ENCODE assay signal across 21 cellular contexts in genomic region chr4:9165990-9166389, GRCh38. TPM values are rescaled to one million over a fixed set of nuclear protein-coding genes. Genes with fewer than 3 reads are reported as not detected.
"Had no signal": no experiment of that assay in that cellular context is flagged by ENCODE, and none has a peak within 500 bp of the region (broad histone marks: within the 10 kb centered on the region; RNA-seq: fewer than 3 reads in every experiment).

No MANE protein-coding gene starts in this region.

RNA-seq across cellular contexts. Expression of gene FAM90A26, which starts 4.2 kb away (rescaled TPM):
- total RNA-seq: activated B cell treated with CpG ODN at 0.5 μM for 24 hours; activated naive CD8-positive, alpha-beta T cell treated with anti-CD3 and anti-CD28 coated beads for 36 hours; activated T-cell treated with anti-CD3 and anti-CD28 coated beads, Interleukin-2, amount 50 U/mL, for 72 hours; adrenal gland; aorta; cardiac muscle cell; colonic mucosa; dermis microvascular lymphatic vessel endothelial cell; foreskin keratinocyte; heart left ventricle; left ventricle myocardium inferior; lung microvascular endothelial cell; naive thymus-derived CD4-positive, alpha-beta T cell; ovary; progenitor cell of endocrine pancreas; renal cortical epithelial cell; sciatic nerve; subcutaneous adipose tissue; thoracic aorta; uterus had no signal
- polyA plus RNA-seq: adrenal gland; aorta; cardiac muscle cell; foreskin keratinocyte; heart left ventricle; naive thymus-derived CD4-positive, alpha-beta T cell; neural cell; ovary had no signal

RNA-seq across cellular contexts. Expression of gene USP17L10, which starts 44.5 kb away (rescaled TPM):
- total RNA-seq: activated B cell treated with CpG ODN at 0.5 μM for 24 hours; activated naive CD8-positive, alpha-beta T cell treated with anti-CD3 and anti-CD28 coated beads for 36 hours; activated T-cell treated with anti-CD3 and anti-CD28 coated beads, Interleukin-2, amount 50 U/mL, for 72 hours; adrenal gland; aorta; cardiac muscle cell; colonic mucosa; dermis microvascular lymphatic vessel endothelial cell; foreskin keratinocyte; heart left ventricle; left ventricle myocardium inferior; lung microvascular endothelial cell; naive thymus-derived CD4-positive, alpha-beta T cell; ovary; progenitor cell of endocrine pancreas; renal cortical epithelial cell; sciatic nerve; subcutaneous adipose tissue; thoracic aorta; uterus had no signal
- polyA plus RNA-seq: adrenal gland; aorta; cardiac muscle cell; foreskin keratinocyte; heart left ventricle; naive thymus-derived CD4-positive, alpha-beta T cell; neural cell; ovary had no signal

RNA-seq across cellular contexts. Expression of gene USP17L11, which starts 49.2 kb away (rescaled TPM):
- total RNA-seq: activated B cell treated with CpG ODN at 0.5 μM for 24 hours; activated naive CD8-positive, alpha-beta T cell treated with anti-CD3 and anti-CD28 coated beads for 36 hours; activated T-cell treated with anti-CD3 and anti-CD28 coated beads, Interleukin-2, amount 50 U/mL, for 72 hours; adrenal gland; aorta; cardiac muscle cell; colonic mucosa; dermis microvascular lymphatic vessel endothelial cell; foreskin keratinocyte; heart left ventricle; left ventricle myocardium inferior; lung microvascular endothelial cell; naive thymus-derived CD4-positive, alpha-beta T cell; progenitor cell of endocrine pancreas; renal cortical epithelial cell; sciatic nerve; subcutaneous adipose tissue; thoracic aorta; uterus had no signal
- polyA plus RNA-seq: adrenal gland; aorta; cardiac muscle cell; foreskin keratinocyte; heart left ventricle; naive thymus-derived CD4-positive, alpha-beta T cell; neural cell; ovary had no signal

RNA-seq across cellular contexts. Expression of gene USP17L12, which starts 54.0 kb away (rescaled TPM):
- total RNA-seq: activated B cell treated with CpG ODN at 0.5 μM for 24 hours; activated naive CD8-positive, alpha-beta T cell treated with anti-CD3 and anti-CD28 coated beads for 36 hours; activated T-cell treated with anti-CD3 and anti-CD28 coated beads, Interleukin-2, amount 50 U/mL, for 72 hours; adrenal gland; aorta; cardiac muscle cell; colonic mucosa; dermis microvascular lymphatic vessel endothelial cell; foreskin keratinocyte; heart left ventricle; left ventricle myocardium inferior; lung microvascular endothelial cell; naive thymus-derived CD4-positive, alpha-beta T cell; ovary; progenitor cell of endocrine pancreas; renal cortical epithelial cell; sciatic nerve; subcutaneous adipose tissue; thoracic aorta; uterus had no signal
- polyA plus RNA-seq: adrenal gland; aorta; cardiac muscle cell; foreskin keratinocyte; heart left ventricle; naive thymus-derived CD4-positive, alpha-beta T cell; neural cell; ovary had no signal

RNA-seq across cellular contexts. Expression of gene USP17L13, which starts 58.7 kb away (rescaled TPM):
- total RNA-seq: activated B cell treated with CpG ODN at 0.5 μM for 24 hours; activated naive CD8-positive, alpha-beta T cell treated with anti-CD3 and anti-CD28 coated beads for 36 hours; activated T-cell treated with anti-CD3 and anti-CD28 coated beads, Interleukin-2, amount 50 U/mL, for 72 hours; adrenal gland; aorta; cardiac muscle cell; colonic mucosa; dermis microvascular lymphatic vessel endothelial cell; foreskin keratinocyte; heart left ventricle; left ventricle myocardium inferior; lung microvascular endothelial cell; naive thymus-derived CD4-positive, alpha-beta T cell; ovary; progenitor cell of endocrine pancreas; renal cortical epithelial cell; sciatic nerve; subcutaneous adipose tissue; thoracic aorta; uterus had no signal
- polyA plus RNA-seq: adrenal gland; aorta; cardiac muscle cell; foreskin keratinocyte; heart left ventricle; naive thymus-derived CD4-positive, alpha-beta T cell; neural cell; ovary had no signal
